ENCODE assay signal across 16 cellular contexts in the genomic region with DNA sequence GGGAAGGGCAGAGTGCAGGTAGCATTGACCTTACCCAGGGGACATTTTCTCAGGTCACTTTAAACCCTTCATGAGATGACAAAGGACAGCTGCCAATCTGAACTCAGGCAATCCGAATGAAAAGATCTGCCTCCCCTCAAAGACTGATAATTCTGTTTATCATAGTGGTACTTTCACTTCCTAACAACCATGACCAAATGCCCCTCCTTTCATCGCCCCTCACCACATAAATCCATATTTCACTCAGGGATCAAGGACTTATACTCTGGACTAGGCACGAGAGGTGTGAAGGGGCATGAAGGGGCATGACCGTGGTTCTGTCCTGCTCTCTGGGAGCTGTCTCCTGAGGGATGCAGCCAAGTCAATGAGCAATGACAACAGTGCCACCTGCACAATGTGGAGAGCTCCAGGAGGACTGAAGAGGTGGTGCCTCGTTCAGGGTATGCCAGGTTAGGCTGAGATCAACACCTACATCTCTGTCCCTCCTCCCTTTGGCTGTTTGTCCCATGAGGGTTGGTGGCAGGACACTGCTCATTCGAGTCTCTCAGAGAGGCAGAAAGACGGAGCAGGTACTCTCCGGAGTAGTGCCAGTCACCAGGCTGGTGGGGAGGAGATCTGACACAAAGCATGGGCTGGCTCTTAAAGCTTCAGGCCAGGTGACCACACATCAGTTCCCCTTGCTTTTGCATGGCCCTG. TPM values are rescaled to one million over a fixed set of nuclear protein-coding genes. Genes with fewer than 3 reads are reported as not detected.
A peak's percentile ranks its signal among the peaks of the same experiment; 100 is the strongest.
DNase-seq lines count a peak whose midpoint lies in the region; ATAC-seq, FAIRE-seq and TF ChIP-seq lines count a peak whose summit lies in the region.
"Had no signal": no experiment of that assay in that cellular context is flagged by ENCODE, and none has a peak within 500 bp of the region (broad histone marks: within the 10 kb centered on the region; RNA-seq: fewer than 3 reads in every experiment).

No MANE protein-coding gene starts in this region.

- no peaks in the 10 kb centered on the region for H4K20me1 ChIP-seq in GM12878 (ENCODE audit: control insufficient read depth, insufficient read depth)

- BruUV-seq in GM12878 (replicated peaks; lab: Mats Ljungman, UMichigan): no TSS peak

- H3K79me2 ChIP-seq in GM12878 (ENCODE audit: control insufficient read depth, insufficient read depth, low read length): no peaks in the 10 kb centered on the region

- peak overlapping the region; percentile 76 for H3K4me2 ChIP-seq in GM12878 (ENCODE audit: control insufficient read depth, insufficient read depth)

- CTCF ChIA-PET in GM12878 (lab: Yijun Ruan, JAX): interaction anchor here (1.1 to 2.0 kb wide), 3 partner anchors 8 to 208 kb away, joined by 3 to 7 read pairs (median 4); no protein-coding TSS in a partner anchor

- WGBS in GM12878 (ENCODE audit: insufficient coverage, insufficient replicate concordance, low lambda C conversion rate, missing lambda C conversion rate): 41% methylated on average over 8 of the region's 8 CpGs
- 72 to 77% (median 73%) methylated on average over 8 of the region's 8 CpGs for WGBS in small intestine, 3 donors

- H3K4me3 ChIP-seq in GM12878 (no peak overlapping the region), small intestine (ENCODE audit: low read depth in 1 of 2, low read length in 2 of 2) (no peak overlapping the region)
- H3K4me3 ChIP-seq: gastrocnemius medialis had no signal

- intact Hi-C loops in GM12878 (cut with micrococcal nuclease; ENCODE audit: unreplicated experiment): no loop called here

- no peak for TF ChIP-seq EP300 in GM12878 (IDR thresholded peaks at IDR 0.05; ENCODE audit: borderline replicate concordance in 1 of 2, control insufficient read depth in 1 of 2, low read depth in 2 of 2, low read length in 2 of 2)

- H3K9me3 ChIP-seq in GM12878 (replicated peaks; ENCODE audit: control insufficient read depth, insufficient read depth, low read length) (no peaks in the 10 kb centered on the region), small intestine (ENCODE audit: control insufficient read depth, low read depth) (no peaks in the 10 kb centered on the region)
- H3K9me3 ChIP-seq: gastrocnemius medialis had no signal

- H3K4me1 ChIP-seq in GM12878 (ENCODE audit: control insufficient read depth, insufficient read depth, low read length) (peaks cover 22% of the 10 kb centered on the region), small intestine (ENCODE audit: control insufficient read depth in 2 of 2, insufficient read depth in 1 of 2, low read depth in 1 of 2, low read length in 1 of 2) (peaks cover 0 to 4% of the 10 kb centered on the region in 2 donors)
- H3K4me1 ChIP-seq: gastrocnemius medialis had no signal

- RAD21 ChIA-PET in GM12878 (lab: Charles Lee; ENCODE audit: unreplicated experiment): no interaction called here

- TF ChIP-seq RAD21 in GM12878 (IDR thresholded peaks at IDR 0.05; ENCODE audit: insufficient read depth, low read depth, low read length): no peak

- POLR2A ChIA-PET in GM12878 (lab: Charles Lee): no interaction called here

- SMC1A ChIA-PET in GM12878 (lab: Charles Lee; ENCODE audit: uncharacterized antibody, unreplicated experiment): interaction anchor here (1.1 kb wide), 1 partner anchor 793 kb away, joined by 3 read pairs; no protein-coding TSS in a partner anchor

- no peak for DNase-seq in GM12878 (ENCODE audit: low read depth, low spot score)
- DNase-seq in NCI-H446 (lab: John Stamatoyannopoulos, UW): no peak
- DNase-seq in GM03348 (ENCODE audit: low spot score): no peak
- no peak for DNase-seq in kidney glomerular epithelial cell (lab: John Stamatoyannopoulos, UW)
- no peak for DNase-seq in small intestine
- DNase-seq: activated CD8-positive, alpha-beta memory T cell treated with anti-CD3 and anti-CD28 coated beads for 24 hours; gastrocnemius medialis; kidney; NCI-H1436 treated with DMSO at 0.1 percent for 48 hours; OCI-M1; stimulated activated CD8-positive, alpha-beta memory T cell treated with anti-CD3 and anti-CD28 coated beads, Interleukin-4, amount 100 ng/mL, for 48 hours; T-helper 2 cell had no signal

- no peak for TF ChIP-seq POLR2A in GM12878 (IDR thresholded peaks at IDR 0.05; ENCODE audit: low read depth, low read length)

- H3K9ac ChIP-seq in GM12878 (ENCODE audit: control insufficient read depth, insufficient read depth, low read length): no peak overlapping the region

- H2AFZ ChIP-seq in GM12878 (ENCODE audit: control insufficient read depth, low read depth, low read length): peak overlapping the region; percentile 14

- H3K36me3 ChIP-seq in GM12878 (ENCODE audit: control insufficient read depth in 2 of 2, insufficient read depth in 2 of 2, low read length in 1 of 2): no peaks in the 10 kb centered on the region
- H3K36me3 ChIP-seq in small intestine (ENCODE audit: control insufficient read depth in 2 of 2, insufficient read depth in 2 of 2, low read length in 2 of 2): no peaks in the 10 kb centered on the region
- H3K36me3 ChIP-seq: gastrocnemius medialis had no signal

- FAIRE-seq in GM12878 (lab: Jason Lieb, UNC) (peak; percentile 83), small intestine (lab: Jason Lieb, UNC) (no peak)
- FAIRE-seq: kidney had no signal

- H3K27me3 ChIP-seq in GM12878 (replicated peaks in 1 of 2; ENCODE audit: control insufficient read depth in 2 of 2, insufficient read depth in 2 of 2, low read length in 1 of 2) (no peaks in the 10 kb centered on the region; a peak in 1 of 4 replicates), small intestine (ENCODE audit: control insufficient read depth in 2 of 2, insufficient read depth in 2 of 2, low read length in 2 of 2) (no peaks in the 10 kb centered on the region)
- H3K27me3 ChIP-seq: gastrocnemius medialis had no signal

- ATAC-seq in GM18517 (IDR thresholded peaks at IDR 0.05; ENCODE audit: unreplicated experiment) (peak; percentile 40), GM21515 (IDR thresholded peaks at IDR 0.05; ENCODE audit: unreplicated experiment) (peak; percentile 36), HG03066 (IDR thresholded peaks at IDR 0.05; ENCODE audit: low read depth, unreplicated experiment) (peak; percentile 31), GM12878 (peak; percentile 66)
- ATAC-seq: gastrocnemius medialis had no signal

- peak overlapping the region; percentile 62 for H3K27ac ChIP-seq in GM12878 (ENCODE audit: control insufficient read depth, insufficient read depth)
- H3K27ac ChIP-seq in small intestine (ENCODE audit: low read depth in 1 of 2, low read length in 1 of 2): no peak overlapping the region
- H3K27ac ChIP-seq: C4-2B, gastrocnemius medialis had no signal

- in situ Hi-C loops in GM12878 (cut with MboI): no loop called here

- TF ChIP-seq CTCF in GM12878 (IDR thresholded peaks at IDR 0.05 in 2 of 3, conservative IDR thresholded peaks at IDR 0.05 in 1 of 3; ENCODE audit: control insufficient read depth in 2 of 3, extremely low read depth in 1 of 3, insufficient read depth in 1 of 3, low read depth in 3 of 3, low read length in 3 of 3): no peak

TF ChIP-seq in GM12878, 131 proteins besides CTCF, POLR2A, EP300 and RAD21 (continues in another document):
- no peak for TF ChIP-seq EZH2 (IDR thresholded peaks at IDR 0.05; ENCODE audit: borderline replicate concordance, control insufficient read depth, low read depth, low read length)
- no peak for TF ChIP-seq ZNF274 (IDR thresholded peaks at IDR 0.05; ENCODE audit: insufficient read depth, insufficient read length)
- TF ChIP-seq, protein P1, sequence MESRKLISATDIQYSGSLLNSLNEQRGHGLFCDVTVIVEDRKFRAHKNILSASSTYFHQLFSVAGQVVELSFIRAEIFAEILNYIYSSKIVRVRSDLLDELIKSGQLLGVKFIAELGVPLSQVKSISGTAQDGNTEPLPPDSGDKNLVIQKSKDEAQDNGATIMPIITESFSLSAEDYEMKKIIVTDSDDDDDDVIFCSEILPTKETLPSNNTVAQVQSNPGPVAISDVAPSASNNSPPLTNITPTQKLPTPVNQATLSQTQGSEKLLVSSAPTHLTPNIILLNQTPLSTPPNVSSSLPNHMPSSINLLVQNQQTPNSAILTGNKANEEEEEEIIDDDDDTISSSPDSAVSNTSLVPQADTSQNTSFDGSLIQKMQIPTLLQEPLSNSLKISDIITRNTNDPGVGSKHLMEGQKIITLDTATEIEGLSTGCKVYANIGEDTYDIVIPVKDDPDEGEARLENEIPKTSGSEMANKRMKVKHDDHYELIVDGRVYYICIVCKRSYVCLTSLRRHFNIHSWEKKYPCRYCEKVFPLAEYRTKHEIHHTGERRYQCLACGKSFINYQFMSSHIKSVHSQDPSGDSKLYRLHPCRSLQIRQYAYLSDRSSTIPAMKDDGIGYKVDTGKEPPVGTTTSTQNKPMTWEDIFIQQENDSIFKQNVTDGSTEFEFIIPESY (IDR thresholded peaks at IDR 0.05): no peak
- TF ChIP-seq PAX5 (IDR thresholded peaks at IDR 0.05; ENCODE audit: borderline replicate concordance, low read depth, low read length): peak; percentile 42; the same call in 1 of the 2 replicates
- TF ChIP-seq TAF1 (IDR thresholded peaks at IDR 0.05; ENCODE audit: borderline replicate concordance, low read depth, low read length): no peak

RNA-seq across cellular contexts. Expression of a gene that starts 12.5 kb away (rescaled TPM):
- not detected in 2 replicates for total RNA-seq in GM12878 (2013; cell fraction: nucleolus; rRNA removed)
- total RNA-seq in GM12878 (2014; rRNA removed) (0.11 and 0.34 TPM in 2 replicates), GM12878 (2014; rRNA removed; fragmentation: Illumina TruSeq; extraction: Trizol) (0.04 and 0.09 TPM in 2 replicates), GM12878 (2021) (0.18 and 0.80 TPM in 2 replicates)
- not detected for polyA plus RNA-seq in GM12878 (2011; ENCODE audit: low read depth)
- polyA plus RNA-seq in GM12878 (2011; rRNA removed) (0.42 and 0.65 TPM in 2 replicates), GM12878 (2014; fragmentation: Illumina TruSeq; extraction: Trizol) (0.02 and 0.03 TPM in 2 replicates), GM12878 (2014; fragmentation: Nextera tagmentation; extraction: Ambion mirVana) (under 1 TPM; 0.03 to 0.05 TPM), GM12878 (2014; rRNA removed) (0.12 and 0.22 TPM in 2 replicates), GM12878 (2016; fragmentation: Nextera tagmentation; extraction: Ambion mirVana) (under 1 TPM; 0.15 to 0.35 TPM), small intestine (1 to 10 TPM; 1.1 to 5.1 (median 1.1) TPM)
- polyA plus RNA-seq in GM12878 (2011; cell fraction: cytosol; rRNA removed): 0.69 and 2.3 TPM in 2 replicates
- polyA plus RNA-seq in GM12878 (2011; cell fraction: nucleus; rRNA removed): 2.6 and 3.2 TPM in 2 replicates
- polyA plus RNA-seq in GM12878 (2012): 0.08 and 0.41 TPM in 2 replicates
- polyA minus RNA-seq in GM12878 (2011; rRNA and poly(A)+ RNA removed): 0.80 and 1.0 TPM in 2 replicates
- 1.3 and 3.0 TPM in 2 replicates for polyA minus RNA-seq in GM12878 (2011; cell fraction: cytosol; rRNA and poly(A)+ RNA removed)
- polyA minus RNA-seq in GM12878 (2011; cell fraction: nucleus; rRNA and poly(A)+ RNA removed): 0.73 and 2.4 TPM in 2 replicates
